In genomic region chr2:68606759-68607158, GRCh38 we compare ENCODE assay signal across 15 cellular contexts. TPM values are rescaled to one million over a fixed set of nuclear protein-coding genes. Genes with fewer than 3 reads are reported as not detected.
DNase-seq lines count a peak whose midpoint lies in the region; ATAC-seq and TF ChIP-seq lines count a peak whose summit lies in the region.
"Had no signal": no experiment of that assay in that cellular context is flagged by ENCODE, and none has a peak within 500 bp of the region (broad histone marks: within the 10 kb centered on the region; RNA-seq: fewer than 3 reads in every experiment).

No MANE protein-coding gene starts in this region.

- H3K27me3 Mint-ChIP-seq in natural killer cell (ENCODE audit: low read depth in 2 of 2): no peaks in the 10 kb centered on the region
- peaks cover 3 to 6% of the 10 kb centered on the region in 2 donors for H3K27me3 Mint-ChIP-seq in natural killer cell treated with Interleukin-12 subunit alpha and Interleukin-12 subunit beta and Interleukin-15 and Interleukin-18, amount 100 ng/mL, for 72 hours
- H3K27me3 Mint-ChIP-seq in central memory CD8-positive, alpha-beta T cell: no peaks in the 10 kb centered on the region
- H3K27me3 Mint-ChIP-seq: B cell; CD4-positive, alpha-beta T cell had no signal

- H3K4me1 Mint-ChIP-seq in natural killer cell: peaks cover 33 to 34% of the 10 kb centered on the region in 2 donors
- peaks cover 16 to 21% of the 10 kb centered on the region in 2 donors for H3K4me1 Mint-ChIP-seq in natural killer cell treated with Interleukin-12 subunit alpha and Interleukin-12 subunit beta and Interleukin-15 and Interleukin-18, amount 100 ng/mL, for 72 hours (ENCODE audit: low read depth in 2 of 2)
- H3K4me1 Mint-ChIP-seq in central memory CD8-positive, alpha-beta T cell: no peaks in the 10 kb centered on the region
- H3K4me1 Mint-ChIP-seq: B cell had no signal

- TF ChIP-seq CTCF in natural killer cell (IDR thresholded peaks at IDR 0.05) (no peak), omental fat pad (IDR thresholded peaks at IDR 0.05) (no peak)

- H3K27ac Mint-ChIP-seq in natural killer cell: peak overlapping the region; percentile 74 to 81
- H3K27ac Mint-ChIP-seq in natural killer cell treated with Interleukin-12 subunit alpha and Interleukin-12 subunit beta and Interleukin-15 and Interleukin-18, amount 100 ng/mL, for 72 hours: peak overlapping the region in 1 of 2 donors; percentile 6
- H3K27ac Mint-ChIP-seq in central memory CD8-positive, alpha-beta T cell (ENCODE audit: low read depth): peak overlapping the region; percentile 21
- H3K27ac Mint-ChIP-seq: B cell; CD4-positive, alpha-beta T cell; CD8-positive, alpha-beta T cell had no signal

- peaks cover 8% of the 10 kb centered on the region for H3K36me3 Mint-ChIP-seq in natural killer cell
- peaks cover 18% of the 10 kb centered on the region for H3K36me3 Mint-ChIP-seq in natural killer cell treated with Interleukin-12 subunit alpha and Interleukin-12 subunit beta and Interleukin-15 and Interleukin-18, amount 100 ng/mL, for 72 hours
- no peaks in the 10 kb centered on the region for H3K36me3 Mint-ChIP-seq in central memory CD8-positive, alpha-beta T cell (ENCODE audit: insufficient read depth)

- intact Hi-C loops in natural killer cell (cut with micrococcal nuclease): loop anchor here (10.0 kb wide), 1 partner anchor 308 kb away; no protein-coding TSS in a partner anchor

- ATAC-seq in natural killer cell (no peak), omental fat pad (ENCODE audit: low FRiP score) (no peak)
- ATAC-seq in natural killer cell treated with Interleukin-12 subunit alpha and Interleukin-12 subunit beta and Interleukin-15 and Interleukin-18, amount 100 ng/mL, for 72 hours: no peak
- no peak for ATAC-seq in central memory CD8-positive, alpha-beta T cell (replicated peaks; ENCODE audit: extremely low read depth, poor library complexity, severe bottlenecking)
- ATAC-seq: A549; CD8-positive, alpha-beta T cell; GM12878 had no signal

- DNase-seq in natural killer cell (no peak), GF-D8 (lab: John Stamatoyannopoulos, UW) (no peak), omental fat pad (ENCODE audit: low spot score) (no peak)
- no peak for DNase-seq in natural killer cell treated with Interleukin-12 subunit alpha and Interleukin-12 subunit beta and Interleukin-15 and Interleukin-18, amount 100 ng/mL, for 72 hours (ENCODE audit: low spot score)
- DNase-seq in central memory CD8-positive, alpha-beta T cell (ENCODE audit: low spot score in 2 of 2): no peak
- DNase-seq: AML-193; Caco-2; Calu3; CD4-positive, alpha-beta T cell; CD8-positive, alpha-beta T cell; DMS79 treated with DMSO at 0.1 percent for 48 hours had no signal

- peaks cover 0 to 3% of the 10 kb centered on the region in 2 donors for H3K9me3 Mint-ChIP-seq in natural killer cell
- peaks cover 6% of the 10 kb centered on the region for H3K9me3 Mint-ChIP-seq in natural killer cell treated with Interleukin-12 subunit alpha and Interleukin-12 subunit beta and Interleukin-15 and Interleukin-18, amount 100 ng/mL, for 72 hours
- peaks cover 6% of the 10 kb centered on the region for H3K9me3 Mint-ChIP-seq in central memory CD8-positive, alpha-beta T cell

- peak overlapping the region; percentile 72 for H3K4me3 Mint-ChIP-seq in natural killer cell
- no peak overlapping the region for H3K4me3 Mint-ChIP-seq in natural killer cell treated with Interleukin-12 subunit alpha and Interleukin-12 subunit beta and Interleukin-15 and Interleukin-18, amount 100 ng/mL, for 72 hours
- no peak overlapping the region for H3K4me3 Mint-ChIP-seq in central memory CD8-positive, alpha-beta T cell
- H3K4me3 Mint-ChIP-seq: B cell; CD4-positive, alpha-beta T cell; CD8-positive, alpha-beta T cell had no signal

RNA-seq across cellular contexts. Expression of gene PROKR1, which starts 36.6 kb away (rescaled TPM):
- not detected for total RNA-seq in natural killer cell
- not detected for total RNA-seq in natural killer cell treated with Interleukin-12 subunit alpha and Interleukin-12 subunit beta and Interleukin-15 and Interleukin-18, amount 100 ng/mL, for 72 hours
- 1 to 10 TPM in 2 of 4 donors, under 1 TPM in 2; 0.46 to 3.6 (median 1.3) TPM for total RNA-seq in omental fat pad
- total RNA-seq: A172; B cell; Calu3; CD4-positive, alpha-beta T cell; CD8-positive, alpha-beta T cell; GM12878 had no signal
